24 cellular contexts compared by ENCODE assay signal in the genomic region with DNA sequence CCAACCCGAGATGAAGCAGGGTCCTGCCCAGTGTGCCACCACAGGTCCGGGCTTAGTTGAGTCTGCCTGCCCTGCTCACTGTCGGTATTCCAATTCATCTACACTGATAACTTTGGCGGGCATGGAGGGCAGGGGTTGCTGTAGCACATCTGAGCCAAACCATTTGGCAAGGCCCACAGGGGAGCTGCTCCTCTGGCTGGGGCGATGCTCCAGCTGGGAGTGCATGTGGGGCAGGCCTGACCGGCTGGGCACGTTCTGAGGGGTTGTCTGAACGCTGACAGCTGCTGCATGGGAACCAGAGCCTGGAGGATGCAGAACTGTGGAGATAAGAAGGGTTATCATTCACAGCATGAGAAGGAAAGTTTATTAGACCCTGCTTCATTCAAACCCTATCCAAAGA. TPM values are rescaled to one million over a fixed set of nuclear protein-coding genes. Genes with fewer than 3 reads are reported as not detected.
A peak's percentile ranks its signal among the peaks of the same experiment; 100 is the strongest.
DNase-seq lines count a peak whose midpoint lies in the region; ATAC-seq and TF ChIP-seq lines count a peak whose summit lies in the region.
"Had no signal": no experiment of that assay in that cellular context is flagged by ENCODE, and none has a peak within 500 bp of the region (broad histone marks: within the 10 kb centered on the region; RNA-seq: fewer than 3 reads in every experiment).

No MANE protein-coding gene starts in this region.

- ATAC-seq in heart right ventricle (peak; percentile 78 to 89 (median 86)), GM19023 (IDR thresholded peaks at IDR 0.05; ENCODE audit: unreplicated experiment) (no peak)
- ATAC-seq: naive thymus-derived CD8-positive, alpha-beta T cell; WTC11 had no signal

- H3K4me1 ChIP-seq in heart right ventricle (peaks cover 0 to 46% (median 19%) of the 10 kb centered on the region in 9 donors), neuronal stem cell (ENCODE audit: control insufficient read depth in 2 of 2, insufficient read depth in 1 of 2, low read depth in 1 of 2, low read length in 2 of 2) (peaks cover 0 to 2% of the 10 kb centered on the region in 2 donors)
- H3K4me1 ChIP-seq: ascending aorta had no signal

- H4K91ac ChIP-seq in neuronal stem cell (ENCODE audit: low read depth, low read length, poor library complexity), result no peak overlapping the region

- H2AK5ac ChIP-seq in neuronal stem cell (ENCODE audit: low read depth, low read length), result no peak overlapping the region

- no peak overlapping the region for H3K4ac ChIP-seq in neuronal stem cell (ENCODE audit: low read length)

- H4K8ac ChIP-seq in neuronal stem cell (ENCODE audit: low read depth, low read length), result no peak overlapping the region

- H3K4me3 ChIP-seq in heart right ventricle (no peak overlapping the region), neuronal stem cell (ENCODE audit: low read length in 2 of 2) (peak overlapping the region in 1 of 2 donors; percentile 14)
- H3K4me3 ChIP-seq: ascending aorta, coronary artery, smooth muscle cell, thoracic aorta had no signal

- no peaks in the 10 kb centered on the region for H3K79me1 ChIP-seq in neuronal stem cell (ENCODE audit: low read depth, low read length)

- H2BK15ac ChIP-seq in neuronal stem cell (ENCODE audit: low read length), result no peak overlapping the region

- no peak overlapping the region for H2BK120ac ChIP-seq in neuronal stem cell (ENCODE audit: low read depth, low read length)

- H2BK12ac ChIP-seq in neuronal stem cell (ENCODE audit: low read length), result no peak overlapping the region

- H3K23ac ChIP-seq in neuronal stem cell (ENCODE audit: low read depth, low read length, poor library complexity), result no peak overlapping the region

- 26 to 48% methylated on average over 8 of the region's 8 CpGs for WGBS in heart right ventricle, 2 donors
- WGBS in neuronal stem cell (ENCODE audit: extremely low coverage in 2 of 2, insufficient read length in 2 of 2, insufficient replicate concordance in 1 of 2), 2 donors, result no CpG with 5 or more reads among the region's 8 CpGs

- peak overlapping the region; percentile 43 for H3K14ac ChIP-seq in neuronal stem cell (ENCODE audit: low read length)

- no peak overlapping the region for H3K18ac ChIP-seq in neuronal stem cell (ENCODE audit: low read length)

- H3K9me3 ChIP-seq in heart right ventricle (no peaks in the 10 kb centered on the region), neuronal stem cell (replicated peaks in 1 of 2; ENCODE audit: control insufficient read depth in 2 of 2, insufficient read depth in 1 of 2, low read depth in 1 of 2, low read length in 2 of 2) (no peaks in the 10 kb centered on the region)
- H3K9me3 ChIP-seq: ascending aorta, thoracic aorta had no signal

- H3K4me2 ChIP-seq in neuronal stem cell (ENCODE audit: insufficient read depth, low read length, poor library complexity, severe bottlenecking), result no peak overlapping the region
- H3K4me2 ChIP-seq: smooth muscle cell had no signal

- no peaks in the 10 kb centered on the region for H3K27me3 ChIP-seq in heart right ventricle
- no peaks in the 10 kb centered on the region for H3K27me3 ChIP-seq in neuronal stem cell (ENCODE audit: control insufficient read depth in 3 of 3, insufficient read depth in 3 of 3, low read depth in 1 of 3, low read length in 3 of 3)
- H3K27me3 ChIP-seq: ascending aorta had no signal

- no peak overlapping the region for H2BK5ac ChIP-seq in neuronal stem cell (ENCODE audit: low read length)

- H3K27ac ChIP-seq in RWPE1 (peak overlapping the region; percentile 32; the same call in 1 of the 2 replicates), heart right ventricle (peak overlapping the region in 1 of 10 donors; percentile 32), neuronal stem cell (replicated peaks; ENCODE audit: low read length) (no peak overlapping the region)
- H3K27ac ChIP-seq: 22Rv1, ascending aorta, coronary artery, epithelial cell of prostate, HL-60, thoracic aorta had no signal

- H3K36me3 ChIP-seq in heart right ventricle (peaks cover 0 to 100% (median 78%) of the 10 kb centered on the region in 9 donors), neuronal stem cell (replicated peaks in 1 of 2; ENCODE audit: control insufficient read depth in 2 of 2, insufficient read depth in 2 of 2, low read length in 2 of 2) (peaks cover 42 to 100% of the 10 kb centered on the region in 2 donors)

- peak; percentile 77 for DNase-seq in DMS 273 (lab: John Stamatoyannopoulos, UW; ENCODE audit: unreplicated experiment)
- no peak for DNase-seq in DMS 273 treated with DMSO at 0.1 percent for 48 hours (lab: John Stamatoyannopoulos, UW)
- DNase-seq in RWPE1 (ENCODE audit: low spot score), result no peak
- DNase-seq in heart right ventricle, result peak; percentile 64 to 71
- no peak for DNase-seq in neuronal stem cell (ENCODE audit: low spot score)
- DNase-seq in NCI-H1105 treated with DMSO at 0.1 percent for 48 hours (lab: John Stamatoyannopoulos, UW), result no peak
- DNase-seq in KBM-7, result no peak
- DNase-seq: activated CD4-positive, alpha-beta T cell treated with anti-CD3 and anti-CD28 coated beads, Interleukin-2, amount 10 ng/mL, durations not matched to agents 7 days and 5 days; activated gamma-delta T cell treated with Interleukin-2 at 50 U/mL for 16 hours; caudate nucleus; effector CD8-positive, alpha-beta T cell; H7; naive thymus-derived CD8-positive, alpha-beta T cell; NCI-H446 treated with DMSO at 0.1 percent for 48 hours; stimulated activated naive CD4-positive, alpha-beta T cell treated with Interleukin-2 at 50 U/mL for 16 hours had no signal

- peak overlapping the region; percentile 44 for H3K9ac ChIP-seq in neuronal stem cell (ENCODE audit: low read depth, low read length, poor library complexity)

- POLR2A ChIA-PET in RWPE1 (lab: Yijun Ruan, JAX; ENCODE audit: low non-redundant PET), result no interaction called here

- in situ Hi-C loops in KBM-7 (cut with MboI; ENCODE audit: low pct_unique_long_range_greater_than_20kb, low sequenced_read_pairs), result no loop called here

- CTCF ChIA-PET in RWPE1 (lab: Yijun Ruan, JAX), result no interaction called here

- intact Hi-C loops in heart right ventricle (cut with DNase I), result no loop called here

- H2AFZ ChIP-seq in neuronal stem cell (ENCODE audit: low read length), result no peak overlapping the region

- TF ChIP-seq CTCF in RWPE1 (conservative IDR thresholded peaks at IDR 0.05; ENCODE audit: low read depth) (no peak), heart right ventricle (IDR thresholded peaks at IDR 0.05) (no peak)

RNA-seq across cellular contexts. Expression of gene DRG1, which starts 40.4 kb away (rescaled TPM):
- total RNA-seq in heart right ventricle, result 10 to 100 TPM; 50.4 to 76.7 (median 60.2) TPM
- 10 to 100 TPM; 65.7 to 71.7 TPM for polyA plus RNA-seq in heart right ventricle
- polyA plus RNA-seq in neuronal stem cell (2013, experiment 1 of 2), result 45.3 TPM
- 43.0 TPM for polyA plus RNA-seq in neuronal stem cell (2013, experiment 2 of 2)

RNA-seq across cellular contexts. Expression of gene EIF4ENIF1, which starts 49.8 kb away (rescaled TPM):
- total RNA-seq in heart right ventricle, result 10 to 100 TPM; 20.3 to 31.9 (median 22.7) TPM
- polyA plus RNA-seq in heart right ventricle, result 10 to 100 TPM in 1 of 2 donors, 1 to 10 TPM in 1; 9.0 to 10.3 TPM
- 24.3 TPM for polyA plus RNA-seq in neuronal stem cell (2013, experiment 1 of 2)
- 24.6 TPM for polyA plus RNA-seq in neuronal stem cell (2013, experiment 2 of 2)

RNA-seq across cellular contexts. Expression of gene SFI1, which starts 56.5 kb away (rescaled TPM):
- 10 to 100 TPM in 1 of 10 donors, 1 to 10 TPM in 9; 6.1 to 12.1 (median 7.3) TPM for total RNA-seq in heart right ventricle
- polyA plus RNA-seq in heart right ventricle, result 10 to 100 TPM in 1 of 2 donors, 1 to 10 TPM in 1; 4.7 to 20.1 TPM
- polyA plus RNA-seq in neuronal stem cell (2013, experiment 1 of 2), result 17.9 TPM
- 18.3 TPM for polyA plus RNA-seq in neuronal stem cell (2013, experiment 2 of 2)

Comparison
In these comparisons a context has a peak if more than half of its experiments do, and no peak if none do; other contexts are left out.
1. DNase-seq: peak in DMS 273 (single experiment) and heart right ventricle (2 of 2); none in DMS 273 treated with DMSO at 0.1 percent for 48 hours (single experiment), RWPE1 (single experiment), neuronal stem cell (single experiment), NCI-H1105 treated with DMSO at 0.1 percent for 48 hours (single experiment) and KBM-7 (single experiment).